Comparison of ENCODE assay signal across 1 cellular context in genomic region chr4:88523325-88524129, GRCh38.
TF ChIP-seq lines count a peak whose summit lies in the region.

A gene with protein sequence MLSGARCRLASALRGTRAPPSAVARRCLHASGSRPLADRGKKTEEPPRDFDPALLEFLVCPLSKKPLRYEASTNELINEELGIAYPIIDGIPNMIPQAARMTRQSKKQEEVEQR (minus strand): TSS chr4:88523776. CDS start chr4:88523700, 76 bp downstream.

TF ChIP-seq in HepG2, 621 proteins besides CTCF, POLR2A, EP300 and RAD21 (continued from another document and continues in another):
- TF ChIP-seq ZFP36L2 (CRISPR knock-in tag; IDR thresholded peaks at IDR 0.05), result peak; percentile 88; the same call in 1 of the 2 replicates
- peak; percentile 33; the same call in 1 of the 2 replicates for TF ChIP-seq PREB (CRISPR knock-in tag; IDR thresholded peaks at IDR 0.05)
- peak; percentile 97 for TF ChIP-seq ZNF574 (CRISPR knock-in tag; IDR thresholded peaks at IDR 0.05)
- TF ChIP-seq ZNF205 (CRISPR knock-in tag; IDR thresholded peaks at IDR 0.05), result peak; percentile 88
- TF ChIP-seq ESRRA (CRISPR knock-in tag; IDR thresholded peaks at IDR 0.05; ENCODE audit: low read depth), result peak; percentile 85
- TF ChIP-seq, protein P1, sequence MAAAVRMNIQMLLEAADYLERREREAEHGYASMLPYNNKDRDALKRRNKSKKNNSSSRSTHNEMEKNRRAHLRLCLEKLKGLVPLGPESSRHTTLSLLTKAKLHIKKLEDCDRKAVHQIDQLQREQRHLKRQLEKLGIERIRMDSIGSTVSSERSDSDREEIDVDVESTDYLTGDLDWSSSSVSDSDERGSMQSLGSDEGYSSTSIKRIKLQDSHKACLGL (CRISPR knock-in tag; IDR thresholded peaks at IDR 0.05), result peak; percentile 91
- TF ChIP-seq, protein P2, sequence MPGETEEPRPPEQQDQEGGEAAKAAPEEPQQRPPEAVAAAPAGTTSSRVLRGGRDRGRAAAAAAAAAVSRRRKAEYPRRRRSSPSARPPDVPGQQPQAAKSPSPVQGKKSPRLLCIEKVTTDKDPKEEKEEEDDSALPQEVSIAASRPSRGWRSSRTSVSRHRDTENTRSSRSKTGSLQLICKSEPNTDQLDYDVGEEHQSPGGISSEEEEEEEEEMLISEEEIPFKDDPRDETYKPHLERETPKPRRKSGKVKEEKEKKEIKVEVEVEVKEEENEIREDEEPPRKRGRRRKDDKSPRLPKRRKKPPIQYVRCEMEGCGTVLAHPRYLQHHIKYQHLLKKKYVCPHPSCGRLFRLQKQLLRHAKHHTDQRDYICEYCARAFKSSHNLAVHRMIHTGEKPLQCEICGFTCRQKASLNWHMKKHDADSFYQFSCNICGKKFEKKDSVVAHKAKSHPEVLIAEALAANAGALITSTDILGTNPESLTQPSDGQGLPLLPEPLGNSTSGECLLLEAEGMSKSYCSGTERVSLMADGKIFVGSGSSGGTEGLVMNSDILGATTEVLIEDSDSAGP (CRISPR knock-in tag; IDR thresholded peaks at IDR 0.05; ENCODE audit: borderline replicate concordance), result peak; percentile 97
- no peak for TF ChIP-seq SCMH1 (CRISPR knock-in tag; IDR thresholded peaks at IDR 0.05; ENCODE audit: borderline replicate concordance)
- no peak for TF ChIP-seq NFRKB (IDR thresholded peaks at IDR 0.05)
- TF ChIP-seq MXI1 (IDR thresholded peaks at IDR 0.05; ENCODE audit: borderline replicate concordance, low read depth, low read length), result peak; percentile 46; the same call in 2 of the 3 replicates
- TF ChIP-seq, protein P3, sequence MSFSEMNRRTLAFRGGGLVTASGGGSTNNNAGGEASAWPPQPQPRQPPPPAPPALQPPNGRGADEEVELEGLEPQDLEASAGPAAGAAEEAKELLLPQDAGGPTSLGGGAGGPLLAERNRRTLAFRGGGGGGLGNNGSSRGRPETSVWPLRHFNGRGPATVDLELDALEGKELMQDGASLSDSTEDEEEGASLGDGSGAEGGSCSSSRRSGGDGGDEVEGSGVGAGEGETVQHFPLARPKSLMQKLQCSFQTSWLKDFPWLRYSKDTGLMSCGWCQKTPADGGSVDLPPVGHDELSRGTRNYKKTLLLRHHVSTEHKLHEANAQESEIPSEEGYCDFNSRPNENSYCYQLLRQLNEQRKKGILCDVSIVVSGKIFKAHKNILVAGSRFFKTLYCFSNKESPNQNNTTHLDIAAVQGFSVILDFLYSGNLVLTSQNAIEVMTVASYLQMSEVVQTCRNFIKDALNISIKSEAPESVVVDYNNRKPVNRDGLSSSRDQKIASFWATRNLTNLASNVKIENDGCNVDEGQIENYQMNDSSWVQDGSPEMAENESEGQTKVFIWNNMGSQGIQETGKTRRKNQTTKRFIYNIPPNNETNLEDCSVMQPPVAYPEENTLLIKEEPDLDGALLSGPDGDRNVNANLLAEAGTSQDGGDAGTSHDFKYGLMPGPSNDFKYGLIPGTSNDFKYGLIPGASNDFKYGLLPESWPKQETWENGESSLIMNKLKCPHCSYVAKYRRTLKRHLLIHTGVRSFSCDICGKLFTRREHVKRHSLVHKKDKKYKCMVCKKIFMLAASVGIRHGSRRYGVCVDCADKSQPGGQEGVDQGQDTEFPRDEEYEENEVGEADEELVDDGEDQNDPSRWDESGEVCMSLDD (CRISPR knock-in tag; IDR thresholded peaks at IDR 0.05; ENCODE audit: borderline replicate concordance), result peak; percentile 64; the same call in 1 of the 2 replicates
- TF ChIP-seq KMT2B (CRISPR knock-in tag; IDR thresholded peaks at IDR 0.05), result peak; percentile 92
- TF ChIP-seq SOX13 (IDR thresholded peaks at IDR 0.05), result no peak
- peak in 1 of 2 experiments; percentile 59; a peak in 2 of 4 replicates for TF ChIP-seq SOX13 (CRISPR knock-in tag; conservative IDR thresholded peaks at IDR 0.05 in 1 of 2, IDR thresholded peaks at IDR 0.05 in 1 of 2)
- TF ChIP-seq, protein P4, sequence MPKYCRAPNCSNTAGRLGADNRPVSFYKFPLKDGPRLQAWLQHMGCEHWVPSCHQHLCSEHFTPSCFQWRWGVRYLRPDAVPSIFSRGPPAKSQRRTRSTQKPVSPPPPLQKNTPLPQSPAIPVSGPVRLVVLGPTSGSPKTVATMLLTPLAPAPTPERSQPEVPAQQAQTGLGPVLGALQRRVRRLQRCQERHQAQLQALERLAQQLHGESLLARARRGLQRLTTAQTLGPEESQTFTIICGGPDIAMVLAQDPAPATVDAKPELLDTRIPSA (CRISPR knock-in tag; IDR thresholded peaks at IDR 0.05; ENCODE audit: borderline replicate concordance), result no peak
- TF ChIP-seq HMG20A (CRISPR knock-in tag; IDR thresholded peaks at IDR 0.05; ENCODE audit: borderline replicate concordance), result peak; percentile 48; the same call in 1 of the 2 replicates
- 0 out of 2 replicates have a peak, but pooled peaks have one; percentile 54 for TF ChIP-seq PAXIP1 (CRISPR knock-in tag; conservative IDR thresholded peaks at IDR 0.05)
- peak; percentile 25; the same call in 1 of the 2 replicates for TF ChIP-seq ZNF569 (CRISPR knock-in tag; IDR thresholded peaks at IDR 0.05; ENCODE audit: borderline replicate concordance)
- TF ChIP-seq EED (CRISPR knock-in tag; IDR thresholded peaks at IDR 0.05), result peak; percentile 97
- peak; percentile 74 for TF ChIP-seq ZNF816 (CRISPR knock-in tag; IDR thresholded peaks at IDR 0.05; ENCODE audit: borderline replicate concordance)
- peak; percentile 93; the same call in 1 of the 2 replicates for TF ChIP-seq ZNF275 (CRISPR knock-in tag; IDR thresholded peaks at IDR 0.05; ENCODE audit: borderline replicate concordance)
- TF ChIP-seq, protein P5, sequence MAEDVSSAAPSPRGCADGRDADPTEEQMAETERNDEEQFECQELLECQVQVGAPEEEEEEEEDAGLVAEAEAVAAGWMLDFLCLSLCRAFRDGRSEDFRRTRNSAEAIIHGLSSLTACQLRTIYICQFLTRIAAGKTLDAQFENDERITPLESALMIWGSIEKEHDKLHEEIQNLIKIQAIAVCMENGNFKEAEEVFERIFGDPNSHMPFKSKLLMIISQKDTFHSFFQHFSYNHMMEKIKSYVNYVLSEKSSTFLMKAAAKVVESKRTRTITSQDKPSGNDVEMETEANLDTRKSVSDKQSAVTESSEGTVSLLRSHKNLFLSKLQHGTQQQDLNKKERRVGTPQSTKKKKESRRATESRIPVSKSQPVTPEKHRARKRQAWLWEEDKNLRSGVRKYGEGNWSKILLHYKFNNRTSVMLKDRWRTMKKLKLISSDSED (CRISPR knock-in tag; IDR thresholded peaks at IDR 0.05), result 0 out of 2 replicates have a peak, but pooled peaks have one; percentile 51
- peak; percentile 71; the same call in 1 of the 2 replicates for TF ChIP-seq ZNF317 (CRISPR knock-in tag; IDR thresholded peaks at IDR 0.05)
- TF ChIP-seq NCOR1 (IDR thresholded peaks at IDR 0.05; ENCODE audit: borderline replicate concordance, low read length), result peak; percentile 51; the same call in 1 of the 2 replicates
- no peak for TF ChIP-seq GTF2F1 (IDR thresholded peaks at IDR 0.05; ENCODE audit: low read length)
- TF ChIP-seq CC2D1A (CRISPR knock-in tag; IDR thresholded peaks at IDR 0.05), result no peak
- peak; percentile 90; the same call in 1 of the 2 replicates for TF ChIP-seq IRF2 (CRISPR knock-in tag; IDR thresholded peaks at IDR 0.05)
- no peak for TF ChIP-seq ZNF24 (IDR thresholded peaks at IDR 0.05)
- no peak for TF ChIP-seq MAZ (IDR thresholded peaks at IDR 0.05; ENCODE audit: borderline replicate concordance, low read depth, low read length)
- peak; percentile 84 for TF ChIP-seq MAZ (CRISPR knock-in tag; IDR thresholded peaks at IDR 0.05; ENCODE audit: low read depth)
- peak; percentile 93 for TF ChIP-seq IKZF5 (CRISPR knock-in tag; IDR thresholded peaks at IDR 0.05)
- TF ChIP-seq, protein P6, sequence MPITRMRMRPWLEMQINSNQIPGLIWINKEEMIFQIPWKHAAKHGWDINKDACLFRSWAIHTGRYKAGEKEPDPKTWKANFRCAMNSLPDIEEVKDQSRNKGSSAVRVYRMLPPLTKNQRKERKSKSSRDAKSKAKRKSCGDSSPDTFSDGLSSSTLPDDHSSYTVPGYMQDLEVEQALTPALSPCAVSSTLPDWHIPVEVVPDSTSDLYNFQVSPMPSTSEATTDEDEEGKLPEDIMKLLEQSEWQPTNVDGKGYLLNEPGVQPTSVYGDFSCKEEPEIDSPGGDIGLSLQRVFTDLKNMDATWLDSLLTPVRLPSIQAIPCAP (CRISPR knock-in tag; IDR thresholded peaks at IDR 0.05; ENCODE audit: low read depth), result no peak
- TF ChIP-seq E2F5 (CRISPR knock-in tag; conservative IDR thresholded peaks at IDR 0.05), result peak; percentile 59; the same call in 1 of the 2 replicates
- TF ChIP-seq ZNF737 (CRISPR knock-in tag; IDR thresholded peaks at IDR 0.05; ENCODE audit: borderline replicate concordance), result peak; percentile 93
